ENCODE assay signal across 16 cellular contexts in the genomic region with DNA sequence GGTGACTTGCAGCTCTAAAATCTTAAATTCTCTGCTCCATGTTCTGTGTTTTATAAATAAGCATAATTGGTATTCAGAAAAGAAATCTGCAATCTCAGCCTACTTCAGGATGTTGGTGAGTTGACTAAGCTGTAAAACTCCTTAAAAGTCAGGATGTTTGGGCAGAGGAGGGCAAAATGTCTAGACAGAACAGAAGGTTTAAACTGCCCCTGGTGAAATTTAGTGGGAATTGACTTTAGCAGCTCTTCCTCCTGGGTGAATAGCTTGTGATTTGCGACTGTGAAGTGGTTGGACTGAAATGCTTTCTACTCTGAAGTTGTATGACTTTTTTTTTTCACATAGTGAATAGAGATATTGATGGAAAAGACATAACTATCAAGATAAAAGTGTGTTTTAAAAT.
DNase-seq lines count a peak whose midpoint lies in the region; ATAC-seq and TF ChIP-seq lines count a peak whose summit lies in the region.
"Had no signal": no experiment of that assay in that cellular context is flagged by ENCODE, and none has a peak within 500 bp of the region (broad histone marks: within the 10 kb centered on the region; RNA-seq: fewer than 3 reads in every experiment).

No MANE protein-coding gene starts in this region.

- peak overlapping the region; percentile 36 to 81 (median 75) for H3K27ac ChIP-seq in gastrocnemius medialis

- in situ Hi-C loops in gastrocnemius medialis (cut with MboI; ENCODE audit: low sequenced_read_pairs in 4 of 4) (loop anchor here (5.0 to 25.0 kb wide), 6 partner anchors 82 to 592 kb away; no protein-coding TSS in a partner anchor), G401 (cut with HindIII; ENCODE audit: low sequenced_read_pairs) (no loop called here)

- no peak for TF ChIP-seq CTCF in fibroblast of mammary gland (conservative IDR thresholded peaks at IDR 0.05; ENCODE audit: control insufficient read depth, insufficient read depth, low read depth, low read length)
- TF ChIP-seq CTCF in gastrocnemius medialis (IDR thresholded peaks at IDR 0.05 in 4 of 5, conservative IDR thresholded peaks at IDR 0.05 in 1 of 5), result no peak

- H3K4me3 ChIP-seq in fibroblast of mammary gland (ENCODE audit: control insufficient read depth, low read depth, low read length) (no peak overlapping the region), gastrocnemius medialis (no peak overlapping the region)
- H3K4me3 ChIP-seq: gastroesophageal sphincter, skin epidermis had no signal

- no peaks in the 10 kb centered on the region for H3K36me3 ChIP-seq in gastrocnemius medialis
- H3K36me3 ChIP-seq: gastroesophageal sphincter had no signal

- peak; percentile 13 for DNase-seq in DMS79 treated with DMSO at 0.1 percent for 48 hours (lab: John Stamatoyannopoulos, UW)
- no peak for DNase-seq in DMS79 (lab: John Stamatoyannopoulos, UW)
- DNase-seq in NCI-H69 (lab: John Stamatoyannopoulos, UW), result peak; percentile 51
- DNase-seq in fibroblast of mammary gland (ENCODE audit: low read depth), result peak; percentile 17
- DNase-seq in gastrocnemius medialis, result no peak
- DNase-seq in G401 (ENCODE audit: low spot score), result no peak
- DNase-seq in SKM-1 treated with dmso at 0.1 percent for 144 hours (lab: John Stamatoyannopoulos, UW; ENCODE audit: unreplicated experiment), result no peak
- DNase-seq: 8988T; activated CD4-positive, CD25-positive, alpha-beta regulatory T cell treated with anti-CD3 and anti-CD28 coated beads, Interleukin-2, amount 50 U/mL, for 72 hours; CD8-positive, alpha-beta memory T cell; GF-D8; NCI-H2081; T-helper 2 cell had no signal

- H3K27me3 ChIP-seq in gastrocnemius medialis, result no peaks in the 10 kb centered on the region
- H3K27me3 ChIP-seq: gastroesophageal sphincter had no signal

- ATAC-seq in gastrocnemius medialis (no peak), GM18867 (IDR thresholded peaks at IDR 0.05; ENCODE audit: unreplicated experiment) (no peak)

- no peaks in the 10 kb centered on the region for H3K9me3 ChIP-seq in gastrocnemius medialis
- H3K9me3 ChIP-seq: gastroesophageal sphincter had no signal

- intact Hi-C loops in gastrocnemius medialis (cut with DNase I; ENCODE audit: low total_unique reads), result loop anchor here (1.0 to 10.0 kb wide), 2 partner anchors 60 to 870 kb away; partner anchors contain the start of gene IL26

- peaks cover 38 to 42% of the 10 kb centered on the region in 2 donors for H3K4me1 ChIP-seq in gastrocnemius medialis

- TF ChIP-seq POLR2A in gastrocnemius medialis (IDR thresholded peaks at IDR 0.05), result no peak

Comparison
In these comparisons a context has a peak if more than half of its experiments do, and no peak if none do; other contexts are left out.
1. DNase-seq: peak in DMS79 treated with DMSO at 0.1 percent for 48 hours (single experiment), NCI-H69 (single experiment) and fibroblast of mammary gland (single experiment); none in DMS79 (single experiment), gastrocnemius medialis (0 of 2), G401 (single experiment) and SKM-1 treated with dmso at 0.1 percent for 144 hours (single experiment).